ENCODE assay signal across 10 cellular contexts in genomic region chr1:159853417-159853816, GRCh38.
DNase-seq lines count a peak whose midpoint lies in the region; TF ChIP-seq lines count a peak whose summit lies in the region.
"Had no signal": no experiment of that assay in that cellular context is flagged by ENCODE, and none has a peak within 500 bp of the region (broad histone marks: within the 10 kb centered on the region; RNA-seq: fewer than 3 reads in every experiment).

No MANE protein-coding gene starts in this region.

- peaks cover 42% of the 10 kb centered on the region for H3K27me3 Mint-ChIP-seq in nephron (ENCODE audit: low read depth)
- H3K27me3 Mint-ChIP-seq: activated CD8-positive, alpha-beta T cell treated with anti-CD3 and anti-CD28 coated beads for 36 hours had no signal

- H3K27me3 ChIP-seq in HAP-1 (ENCODE audit: low read depth), result no peaks in the 10 kb centered on the region; the same call in 1 of the 2 replicates

- TF ChIP-seq CTCF in 22Rv1 (IDR thresholded peaks at IDR 0.05) (no peak), nephron (IDR thresholded peaks at IDR 0.05; ENCODE audit: unreplicated experiment in 3 of 3) (no peak)

- in situ Hi-C loops in HAP-1 (cut with MboI; ENCODE audit: low sequenced_read_pairs), result no loop called here

- DNase-seq in HCEC 1CT (peak; percentile 43), NCI-H82 (lab: John Stamatoyannopoulos, UW) (no peak), DMS114 treated with DMSO at 0.1 percent for 48 hours (lab: John Stamatoyannopoulos, UW; ENCODE audit: unreplicated experiment) (no peak), HAP-1 (ENCODE audit: low spot score in 2 of 2) (no peak), ecto neural progenitor cell (ENCODE audit: low spot score) (no peak)
- DNase-seq: RPMI8226 had no signal

- no peaks in the 10 kb centered on the region for H3K36me3 Mint-ChIP-seq in nephron (ENCODE audit: low read depth)

- peak overlapping the region; percentile 92 to 94 (median 94) for H3K27ac Mint-ChIP-seq in nephron

- no peaks in the 10 kb centered on the region for H3K9me3 ChIP-seq in HAP-1

- H3K4me3 ChIP-seq in HAP-1, result no peak overlapping the region

- H3K36me3 ChIP-seq in HAP-1 (replicated peaks), result no peaks in the 10 kb centered on the region

- peaks cover 3% of the 10 kb centered on the region; the same call in 1 of the 2 replicates for H3K4me1 ChIP-seq in HAP-1

- H3K9me3 Mint-ChIP-seq in nephron, result no peaks in the 10 kb centered on the region
- H3K9me3 Mint-ChIP-seq: activated CD8-positive, alpha-beta T cell treated with anti-CD3 and anti-CD28 coated beads for 36 hours had no signal

- H3K4me3 Mint-ChIP-seq in nephron, result peak overlapping the region; percentile 77 to 87 (median 83)

- H3K4me1 Mint-ChIP-seq in nephron, result peaks cover 8% of the 10 kb centered on the region

- H3K27ac ChIP-seq in 22Rv1, result peak overlapping the region; percentile 79
- peak overlapping the region; percentile 77 for H3K27ac ChIP-seq in cingulate gyrus (ENCODE audit: low read depth, low read length)
